11 cellular contexts compared by ENCODE assay signal in the genomic region with DNA sequence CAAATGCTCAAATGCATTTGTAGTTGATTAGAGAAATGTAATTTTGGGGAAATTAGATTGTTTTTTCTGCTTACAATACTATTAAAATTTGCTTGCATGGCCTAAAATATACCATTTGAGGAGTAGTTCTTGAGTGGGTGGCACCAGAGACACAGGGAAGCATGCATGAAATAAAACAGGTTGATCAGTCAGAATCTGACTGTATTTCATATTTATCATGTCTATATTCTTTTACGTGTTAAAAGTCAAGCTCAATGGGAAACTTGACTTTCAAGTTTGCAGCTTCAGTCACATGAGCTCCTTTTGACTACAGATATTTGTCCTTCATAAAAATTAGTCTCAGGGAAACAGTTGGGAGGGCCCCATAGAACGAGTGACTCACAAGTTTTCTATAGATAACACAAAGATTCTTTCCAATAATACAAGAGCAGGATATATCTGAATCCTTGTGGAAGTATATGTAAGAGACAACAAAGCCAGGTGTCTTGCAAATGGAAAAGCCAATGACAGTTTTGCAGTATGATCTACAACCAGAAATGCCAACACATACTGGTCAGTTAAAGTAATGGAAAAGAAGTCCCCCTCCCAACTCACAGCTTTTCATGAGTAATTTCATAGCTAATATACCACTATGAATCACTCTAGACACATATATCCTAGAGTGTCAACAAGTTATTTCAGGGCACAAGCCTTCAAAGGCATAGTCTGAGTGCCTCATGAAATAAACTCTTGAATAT. TPM values are rescaled to one million over a fixed set of nuclear protein-coding genes. Genes with fewer than 3 reads are reported as not detected.
A peak's percentile ranks its signal among the peaks of the same experiment; 100 is the strongest.
DNase-seq lines count a peak whose midpoint lies in the region; FAIRE-seq and TF ChIP-seq lines count a peak whose summit lies in the region.
"Had no signal": no experiment of that assay in that cellular context is flagged by ENCODE, and none has a peak within 500 bp of the region (broad histone marks: within the 10 kb centered on the region; RNA-seq: fewer than 3 reads in every experiment).

No MANE protein-coding gene starts in this region.

- DNase-seq in ELR (ENCODE audit: low read depth) (peak; percentile 89), Karpas-422 (no peak), chondrocyte (ENCODE audit: low spot score) (no peak), trophoblast cell (peak; percentile 46 to 53), substantia nigra (lab: John Stamatoyannopoulos, UW) (no peak), cerebellar nuclear complex (lab: John Stamatoyannopoulos, UW) (no peak), HuH-7.5 (ENCODE audit: low spot score) (no peak), GM12891 (ENCODE audit: insufficient read length, low spot score) (no peak)
- DNase-seq: body of pancreas; NCI-H1048; stimulated activated CD4-positive, alpha-beta T cell treated with anti-CD3 and anti-CD28 coated beads, Interleukin-2, amount 100 ng/mL, for 48 hours had no signal

- H3K27me3 ChIP-seq in Karpas-422 (ENCODE audit: low read length) (no peaks in the 10 kb centered on the region), trophoblast cell (ENCODE audit: insufficient read depth, low read length) (no peaks in the 10 kb centered on the region)
- H3K27me3 ChIP-seq: body of pancreas had no signal

- no peak for FAIRE-seq in GM12891 (lab: Jason Lieb, UNC)

- H3K4me3 ChIP-seq in Karpas-422 (ENCODE audit: low read length) (no peak overlapping the region), trophoblast cell (ENCODE audit: low read depth, low read length) (no peak overlapping the region)
- H3K4me3 ChIP-seq: body of pancreas had no signal

- no peaks in the 10 kb centered on the region for H3K79me1 ChIP-seq in trophoblast cell (ENCODE audit: low read length)

- H3K79me2 ChIP-seq in Karpas-422 (ENCODE audit: low read length), result 0 out of 2 replicates have a peak, but pooled peaks cover 4% of the 10 kb centered on the region
- H3K79me2 ChIP-seq in trophoblast cell (ENCODE audit: control insufficient read depth, insufficient read depth, low read length, poor library complexity), result no peaks in the 10 kb centered on the region

- H3K4me2 ChIP-seq in Karpas-422 (ENCODE audit: low read depth, low read length, poor library complexity, severe bottlenecking) (no peak overlapping the region), trophoblast cell (ENCODE audit: low read length) (no peak overlapping the region)

- H3K23ac ChIP-seq in trophoblast cell (ENCODE audit: low read length), result no peak overlapping the region

- TF ChIP-seq CTCF in chondrocyte (IDR thresholded peaks at IDR 0.05), result no peak

- H3K4me1 ChIP-seq in Karpas-422 (ENCODE audit: low read length) (peaks cover 15% of the 10 kb centered on the region), trophoblast cell (ENCODE audit: control insufficient read depth in 1 of 2, insufficient read depth in 2 of 2, low read length in 2 of 2) (peaks cover 2 to 4% of the 10 kb centered on the region in 2 experiments)
- H3K4me1 ChIP-seq: body of pancreas had no signal

- peak overlapping the region; percentile 74 for H3K27ac Mint-ChIP-seq in chondrocyte (ENCODE audit: unreplicated experiment)

- H3K36me3 ChIP-seq in Karpas-422 (ENCODE audit: insufficient read depth, low read length), result peaks cover 25% of the 10 kb centered on the region; the same call in 1 of the 2 replicates
- peaks cover 13 to 14% of the 10 kb centered on the region in 2 experiments for H3K36me3 ChIP-seq in trophoblast cell (ENCODE audit: control insufficient read depth in 1 of 2, insufficient read depth in 2 of 2, low read length in 2 of 2)

- no peak overlapping the region for H3K9ac ChIP-seq in Karpas-422 (ENCODE audit: low read length)
- H3K9ac ChIP-seq in trophoblast cell (ENCODE audit: low read length), result no peak overlapping the region

- no peak overlapping the region for H4K91ac ChIP-seq in trophoblast cell (ENCODE audit: low read depth, low read length)

- H3K14ac ChIP-seq in trophoblast cell (ENCODE audit: low read length), result no peak overlapping the region

- no peaks in the 10 kb centered on the region for H3K9me3 ChIP-seq in Karpas-422 (ENCODE audit: low read length)
- H3K9me3 ChIP-seq in trophoblast cell (ENCODE audit: insufficient read depth, low read depth, low read length), result no peaks in the 10 kb centered on the region
- H3K9me3 ChIP-seq: body of pancreas had no signal

- peaks cover 2% of the 10 kb centered on the region for H3K9me3 Mint-ChIP-seq in chondrocyte (ENCODE audit: low read depth)

- no peak overlapping the region for H3K18ac ChIP-seq in trophoblast cell (ENCODE audit: low read length)

- H3K27me3 Mint-ChIP-seq in chondrocyte (ENCODE audit: low read depth), result no peaks in the 10 kb centered on the region

- no peak overlapping the region for H4K12ac ChIP-seq in trophoblast cell (ENCODE audit: low read depth, low read length)

- H2AK5ac ChIP-seq in trophoblast cell (ENCODE audit: low read length), result no peak overlapping the region

- H4K20me1 ChIP-seq in Karpas-422 (ENCODE audit: insufficient read depth, low read depth, low read length), result no peaks in the 10 kb centered on the region

- no peak overlapping the region for H3K4me3 Mint-ChIP-seq in chondrocyte (ENCODE audit: unreplicated experiment)

- peak overlapping the region; percentile 40; the same call in 1 of the 2 replicates for H3K27ac ChIP-seq in Karpas-422 (ENCODE audit: low read length)
- H3K27ac ChIP-seq in trophoblast cell (ENCODE audit: low read depth, low read length), result no peak overlapping the region
- no peak overlapping the region for H3K27ac ChIP-seq in substantia nigra (ENCODE audit: low read depth, low read length, poor library complexity, severe bottlenecking)
- H3K27ac ChIP-seq: body of pancreas had no signal

- no peak overlapping the region for H2BK12ac ChIP-seq in trophoblast cell (ENCODE audit: low read length)

- H2BK120ac ChIP-seq in trophoblast cell (ENCODE audit: insufficient read depth, low read length, poor library complexity), result no peak overlapping the region

- peaks cover 35% of the 10 kb centered on the region for H3K4me1 Mint-ChIP-seq in chondrocyte (ENCODE audit: low read depth)

- TF ChIP-seq POLR2A in GM12891 (IDR thresholded peaks at IDR 0.05; ENCODE audit: low read depth, low read length), result no peak

- H3K36me3 Mint-ChIP-seq in chondrocyte (ENCODE audit: low read depth), result peaks cover 8% of the 10 kb centered on the region

- H4K8ac ChIP-seq in trophoblast cell (ENCODE audit: low read depth, low read length), result no peak overlapping the region

- H3K4ac ChIP-seq in trophoblast cell (ENCODE audit: low read depth, low read length), result no peak overlapping the region

- H3K9me2 ChIP-seq in Karpas-422 (replicated peaks; ENCODE audit: insufficient read depth, low read length), result no peaks in the 10 kb centered on the region

- no peak overlapping the region for H2BK5ac ChIP-seq in trophoblast cell (ENCODE audit: low read depth, low read length, poor library complexity)

- H2AFZ ChIP-seq in Karpas-422 (ENCODE audit: low read length) (no peak overlapping the region), trophoblast cell (ENCODE audit: insufficient read depth, low read length, poor library complexity) (no peak overlapping the region)

- WGBS in trophoblast cell (ENCODE audit: extremely low coverage, insufficient coverage, insufficient read length), result no CpG with 5 or more reads among the region's 2 CpGs

TF ChIP-seq in GM12891, 5 proteins besides CTCF, POLR2A, EP300 and RAD21:
- no peak for TF ChIP-seq POU2F2 (IDR thresholded peaks at IDR 0.05; ENCODE audit: low read depth, low read length)
- TF ChIP-seq SPI1 (IDR thresholded peaks at IDR 0.05; ENCODE audit: low read depth, low read length), result no peak
- no peak for TF ChIP-seq PAX5 (IDR thresholded peaks at IDR 0.05; ENCODE audit: insufficient read depth, low read length, severe bottlenecking)
- TF ChIP-seq POLR2AphosphoS5 (IDR thresholded peaks at IDR 0.05; ENCODE audit: low read depth, low read length), result no peak
- TF ChIP-seq TAF1 (IDR thresholded peaks at IDR 0.05; ENCODE audit: low read depth, low read length), result no peak

RNA-seq across cellular contexts. Expression of gene CORO6, which starts 42.2 kb away (rescaled TPM):
- 0.79 and 1.8 TPM in 2 replicates for total RNA-seq in Karpas-422 (2014; rRNA removed; shearing (Covaris generic); ENCODE audit: low replicate concordance)
- 6.7 to 7.6 TPM (median 7.2 TPM) in 3 replicates for total RNA-seq in chondrocyte
- 10.5 and 11.5 TPM in 2 replicates for polyA plus RNA-seq in trophoblast cell (2013)
- 1.5 TPM for polyA plus RNA-seq in GM12891 (2012; ENCODE audit: low read depth, missing spikeins)

Comparison
In these comparisons a context has a peak if more than half of its experiments do, and no peak if none do; other contexts are left out.
1. DNase-seq: peak in ELR (single experiment) and trophoblast cell (2 of 2); none in Karpas-422 (single experiment), chondrocyte (single experiment), substantia nigra (0 of 49), cerebellar nuclear complex (0 of 2), HuH-7.5 (single experiment) and GM12891 (single experiment).